ENCODE assay signal across 23 cellular contexts in genomic region chr11:9550209-9550628, GRCh38. TPM values are rescaled to one million over a fixed set of nuclear protein-coding genes. Genes with fewer than 3 reads are reported as not detected.
DNase-seq lines count a peak whose midpoint lies in the region; ATAC-seq, FAIRE-seq and TF ChIP-seq lines count a peak whose summit lies in the region.
"Had no signal": no experiment of that assay in that cellular context is flagged by ENCODE, and none has a peak within 500 bp of the region (broad histone marks: within the 10 kb centered on the region; RNA-seq: fewer than 3 reads in every experiment).

No MANE protein-coding gene starts in this region.

- no peaks in the 10 kb centered on the region for H3K36me3 ChIP-seq in OCI-LY1 (ENCODE audit: insufficient read depth, low read length)
- H3K36me3 ChIP-seq in osteoblast (ENCODE audit: insufficient read depth, low read length) = no peaks in the 10 kb centered on the region
- H3K36me3 ChIP-seq: sigmoid colon had no signal

- 0 out of 2 replicates have a peak, but pooled peaks cover 3% of the 10 kb centered on the region for H3F3A ChIP-seq in OCI-LY1 (ENCODE audit: insufficient read depth, low read length)

- H3K27ac ChIP-seq in OCI-LY1 (ENCODE audit: low read depth, low read length, poor library complexity, severe bottlenecking) (peak overlapping the region; percentile 45), osteoblast (ENCODE audit: low read depth, low read length) (no peak overlapping the region), coronary artery (no peak overlapping the region)
- H3K27ac ChIP-seq: sigmoid colon, tibial nerve had no signal

- H4K20me1 ChIP-seq in OCI-LY1 (ENCODE audit: insufficient read depth, low read length) (no peaks in the 10 kb centered on the region), osteoblast (ENCODE audit: insufficient read depth, low read length) (no peaks in the 10 kb centered on the region)

- H3K4me2 ChIP-seq in OCI-LY1 (ENCODE audit: low read length) = no peak overlapping the region
- no peak overlapping the region for H3K4me2 ChIP-seq in osteoblast (ENCODE audit: insufficient read depth, low read length)
- H3K4me2 ChIP-seq: SK-N-SH had no signal

- no peak for DNase-seq in GM12891 (ENCODE audit: insufficient read length, low spot score)
- peak; percentile 35 to 59 for DNase-seq in erythroblast (lab: John Stamatoyannopoulos, UW)
- no peak for DNase-seq in osteoblast (ENCODE audit: insufficient read length, low spot score, missing footprints)
- no peak for DNase-seq in UCSD-AML1 (lab: John Stamatoyannopoulos, UW; ENCODE audit: unreplicated experiment)
- no peak for DNase-seq in coronary artery (ENCODE audit: low spot score)
- DNase-seq: activated CD4-positive, alpha-beta memory T cell treated with anti-CD3 and anti-CD28 coated beads, Interleukin-2, amount 10 ng/mL, durations not matched to agents 7 days and 5 days; activated CD4-positive, CD25-positive, alpha-beta regulatory T cell; activated naive CD8-positive, alpha-beta T cell treated with anti-CD3 and anti-CD28 coated beads, Interleukin-2, amount 10 ng/mL, durations not matched to agents 7 days and 5 days; C1 segment of cervical spinal cord; cerebellar nuclear complex; EL; HCEC 1CT; MV-4-11; naive thymus-derived CD8-positive, alpha-beta T cell; NCI-H1694; NCI-H69; sigmoid colon; SK-N-SH; stimulated activated CD8-positive, alpha-beta memory T cell treated with anti-CD3 and anti-CD28 coated beads, Interleukin-4, amount 100 ng/mL, for 48 hours had no signal

- TF ChIP-seq POLR2A in GM12891 (IDR thresholded peaks at IDR 0.05; ENCODE audit: low read depth, low read length) (no peak), erythroblast (IDR thresholded peaks at IDR 0.05; ENCODE audit: low read length) (no peak)

- peak; percentile 40 for FAIRE-seq in GM12891 (lab: Jason Lieb, UNC)

- H2AFZ ChIP-seq in OCI-LY1 (ENCODE audit: low read length) = no peak overlapping the region
- H2AFZ ChIP-seq in osteoblast (ENCODE audit: low read length) = peak overlapping the region; percentile 51

- H3K79me2 ChIP-seq in OCI-LY1 (ENCODE audit: insufficient read depth, low read length) (no peaks in the 10 kb centered on the region), osteoblast (ENCODE audit: insufficient read depth, low read length) (no peaks in the 10 kb centered on the region)

- H3K4me3 ChIP-seq in OCI-LY1 (ENCODE audit: low read depth, low read length, poor library complexity, severe bottlenecking) (no peak overlapping the region), osteoblast (ENCODE audit: insufficient read depth, low read length) (no peak overlapping the region), coronary artery (no peak overlapping the region)
- H3K4me3 ChIP-seq: sigmoid colon, tibial nerve had no signal

- peaks cover 13% of the 10 kb centered on the region for H3K4me1 ChIP-seq in OCI-LY1 (ENCODE audit: insufficient read depth, low read length, severe bottlenecking)
- no peaks in the 10 kb centered on the region for H3K4me1 ChIP-seq in osteoblast (ENCODE audit: insufficient read depth, low read length)
- H3K4me1 ChIP-seq: sigmoid colon, tibial nerve had no signal

- no peak overlapping the region for H3K9ac ChIP-seq in OCI-LY1 (ENCODE audit: low read length)
- H3K9ac ChIP-seq: SK-N-SH had no signal

- TF ChIP-seq CTCF in OCI-LY1 (IDR thresholded peaks at IDR 0.05; ENCODE audit: low read length) (no peak), osteoblast (IDR thresholded peaks at IDR 0.05; ENCODE audit: extremely low read depth, low read depth, low read length) (no peak), coronary artery (IDR thresholded peaks at IDR 0.05) (no peak)

- H3K9me3 ChIP-seq in OCI-LY1 (ENCODE audit: low read length) = no peaks in the 10 kb centered on the region
- H3K9me3 ChIP-seq in osteoblast (ENCODE audit: low read depth, low read length) = no peaks in the 10 kb centered on the region
- H3K9me3 ChIP-seq: sigmoid colon, SK-N-SH, tibial nerve had no signal

- H3K27me3 ChIP-seq in OCI-LY1 (ENCODE audit: insufficient read depth, low read length) (no peaks in the 10 kb centered on the region), osteoblast (ENCODE audit: insufficient read depth, low read length) (no peaks in the 10 kb centered on the region)
- H3K27me3 ChIP-seq: sigmoid colon, tibial nerve had no signal

- no peaks in the 10 kb centered on the region for H3K9me2 ChIP-seq in OCI-LY1 (ENCODE audit: low read depth, low read length)
- H3K9me2 ChIP-seq: SK-N-SH had no signal

- no peak for ATAC-seq in HG03095 (IDR thresholded peaks at IDR 0.05; ENCODE audit: unreplicated experiment)
- ATAC-seq in HG03469 (IDR thresholded peaks at IDR 0.05; ENCODE audit: unreplicated experiment) = no peak
- ATAC-seq: naive thymus-derived CD8-positive, alpha-beta T cell had no signal

TF ChIP-seq in GM12891, 5 proteins besides CTCF, POLR2A, EP300 and RAD21:
- TF ChIP-seq POU2F2 (IDR thresholded peaks at IDR 0.05; ENCODE audit: low read depth, low read length) (no peak), POLR2AphosphoS5 (IDR thresholded peaks at IDR 0.05; ENCODE audit: low read depth, low read length) (no peak), PAX5 (IDR thresholded peaks at IDR 0.05; ENCODE audit: insufficient read depth, low read length, severe bottlenecking) (no peak), TAF1 (IDR thresholded peaks at IDR 0.05; ENCODE audit: low read depth, low read length) (no peak), SPI1 (IDR thresholded peaks at IDR 0.05; ENCODE audit: low read depth, low read length) (no peak)
TF ChIP-seq in GM12891: peak in this region for 0.

RNA-seq across cellular contexts. Expression of gene WEE1, which starts 23.3 kb away (rescaled TPM):
- 14.3 TPM for polyA plus RNA-seq in GM12891 (2012; ENCODE audit: low read depth, missing spikeins)
- total RNA-seq in osteoblast = 28.3 and 32.2 TPM in 2 replicates

Comparison
In these comparisons a context has a peak if more than half of its experiments do, and no peak if none do; other contexts are left out.
1. DNase-seq: peak in erythroblast (2 of 2); none in GM12891 (single experiment), osteoblast (single experiment), UCSD-AML1 (single experiment) and coronary artery (single experiment).